ENCODE assay signal across 8 cellular contexts in the genomic region with DNA sequence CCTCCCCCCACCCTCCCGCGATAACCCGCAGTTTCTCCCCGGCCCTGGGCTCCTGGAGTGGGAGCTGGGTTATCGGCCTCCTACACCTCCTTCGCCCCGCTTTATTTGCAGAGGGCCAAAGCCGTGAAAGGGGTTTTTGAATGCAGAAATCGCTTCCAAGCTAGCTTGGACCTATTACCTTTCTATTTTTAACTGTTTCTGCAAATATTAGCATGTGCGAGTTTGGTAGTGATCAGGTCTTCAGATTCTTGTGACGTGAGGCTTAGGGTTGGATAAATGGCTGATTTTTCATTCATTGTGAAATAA. TPM values are rescaled to one million over a fixed set of nuclear protein-coding genes. Genes with fewer than 3 reads are reported as not detected.
DNase-seq lines count a peak whose midpoint lies in the region; ATAC-seq, FAIRE-seq and TF ChIP-seq lines count a peak whose summit lies in the region.

No MANE protein-coding gene starts in this region.

- TF ChIP-seq RAD21 in HepG2 (CRISPR knock-in tag; IDR thresholded peaks at IDR 0.05), result no peak

- TF ChIP-seq POLR2A in heart left ventricle (IDR thresholded peaks at IDR 0.05), result no peak
- TF ChIP-seq POLR2A in HepG2 (IDR thresholded peaks at IDR 0.05; ENCODE audit: insufficient read depth in 1 of 2, low read depth in 2 of 2, low read length in 2 of 2), result no peak

- H2AFZ ChIP-seq in HepG2 (ENCODE audit: low read length), result no peak overlapping the region

- H3K4me3 ChIP-seq in heart left ventricle (peak overlapping the region; percentile 52 to 99 (median 90)), HepG2 (replicated peaks in 1 of 3; ENCODE audit: insufficient read depth in 1 of 3, low read depth in 2 of 3, low read length in 3 of 3) (peak overlapping the region; percentile 84 to 96 (median 85)), tibial artery (peak overlapping the region; percentile 93 to 95)

- BruUV-seq in HepG2 (replicated peaks; lab: Mats Ljungman, UMichigan), result no TSS peak

- TF ChIP-seq CTCF in heart left ventricle (IDR thresholded peaks at IDR 0.05) (no peak), HepG2 (CRISPR knock-in tag; IDR thresholded peaks at IDR 0.05) (no peak), tibial artery (IDR thresholded peaks at IDR 0.05) (no peak)

- peaks cover 47% of the 10 kb centered on the region for H4K20me1 ChIP-seq in HepG2 (ENCODE audit: insufficient read depth, low read length)

- DNase-seq in heart left ventricle (no peak), cardiac septum (ENCODE audit: low spot score) (no peak), HepG2 (ENCODE audit: low spot score) (no peak), tibial artery (no peak), NAMALWA (ENCODE audit: low spot score) (no peak), NCI-H69 (lab: John Stamatoyannopoulos, UW) (no peak), COLO829 (ENCODE audit: low spot score) (no peak)
- DNase-seq in activated naive CD8-positive, alpha-beta T cell treated with anti-CD3 and anti-CD28 coated beads, Interleukin-2, amount 50 U/mL, for 24 hours, result peak; percentile 43

- peak overlapping the region; percentile 82 for H3K27ac Mint-ChIP-seq in activated naive CD8-positive, alpha-beta T cell treated with anti-CD3 and anti-CD28 coated beads, Interleukin-2, amount 50 U/mL, for 24 hours

- TF ChIP-seq EP300 in HepG2 (IDR thresholded peaks at IDR 0.05; ENCODE audit: low read depth in 2 of 2, low read length in 2 of 2) (no peak), HepG2 (CRISPR knock-in tag; IDR thresholded peaks at IDR 0.05; ENCODE audit: borderline replicate concordance) (no peak)

- POLR2A ChIA-PET in HepG2 (lab: Yijun Ruan, JAX), result interaction anchor here (3.9 kb wide), 1 partner anchor 76 kb away, joined by 16 read pairs; no protein-coding TSS in a partner anchor

- H3K9me3 ChIP-seq in heart left ventricle, result no peaks in the 10 kb centered on the region
- no peaks in the 10 kb centered on the region for H3K9me3 ChIP-seq in HepG2 (ENCODE audit: low read length)
- no peaks in the 10 kb centered on the region for H3K9me3 ChIP-seq in tibial artery

- no peaks in the 10 kb centered on the region for H3K9me3 Mint-ChIP-seq in activated naive CD8-positive, alpha-beta T cell treated with anti-CD3 and anti-CD28 coated beads, Interleukin-2, amount 50 U/mL, for 24 hours

- intact Hi-C loops in heart left ventricle (cut with DNase I) (loop anchor here in 3 of 10 donors (5.0 to 10.0 kb wide), 5 partner anchors 72 to 432 kb away; partner anchors contain the start of genes DDX3X (in 1 of the 3) and MED14 (in 1 of the 3)), cardiac septum (cut with DNase I) (loop anchor here (2.0 to 10.0 kb wide), 2 partner anchors 248 to 352 kb away; partner anchors contain the start of genes DDX3X and MED14), HepG2 (cut with micrococcal nuclease; ENCODE audit: unreplicated experiment) (no loop called here), tibial artery (cut with DNase I; ENCODE audit: low total_unique reads) (no loop called here)

- H3K9ac ChIP-seq in HepG2 (ENCODE audit: insufficient read depth, low read depth, low read length), result peak overlapping the region; percentile 95

- H3K4me2 ChIP-seq in HepG2 (ENCODE audit: low read depth, low read length), result peak overlapping the region; percentile 67

- WGBS in heart left ventricle, 4 donors, result 0 to 5% (median 4%) methylated on average over 11 of the region's 11 CpGs
- WGBS in HepG2 (ENCODE audit: low lambda C conversion rate), result 2% methylated on average over 6 of the region's 11 CpGs

- peaks cover 8% of the 10 kb centered on the region for H3K36me3 Mint-ChIP-seq in activated naive CD8-positive, alpha-beta T cell treated with anti-CD3 and anti-CD28 coated beads, Interleukin-2, amount 50 U/mL, for 24 hours (ENCODE audit: low read depth)

- peaks cover 42% of the 10 kb centered on the region for H3K4me1 Mint-ChIP-seq in activated naive CD8-positive, alpha-beta T cell treated with anti-CD3 and anti-CD28 coated beads, Interleukin-2, amount 50 U/mL, for 24 hours

- FAIRE-seq in HepG2 (lab: Jason Lieb, UNC), result no peak

- H3K27ac ChIP-seq in heart left ventricle (peak overlapping the region; percentile 90 to 100 (median 99)), HepG2 (ENCODE audit: extremely low read length, insufficient read depth, low read length) (peak overlapping the region; percentile 100), tibial artery (peak overlapping the region; percentile 97 to 98)

- peaks cover 61% of the 10 kb centered on the region for H3K79me2 ChIP-seq in HepG2 (ENCODE audit: insufficient read depth, low read length)

- no peaks in the 10 kb centered on the region for H3K27me3 Mint-ChIP-seq in activated naive CD8-positive, alpha-beta T cell treated with anti-CD3 and anti-CD28 coated beads, Interleukin-2, amount 50 U/mL, for 24 hours

- H3K4me1 ChIP-seq in heart left ventricle, result peaks cover 0 to 57% (median 27%) of the 10 kb centered on the region in 12 donors
- peaks cover 40% of the 10 kb centered on the region for H3K4me1 ChIP-seq in HepG2 (ENCODE audit: insufficient read depth, low read length)
- peaks cover 0 to 32% (median 13%) of the 10 kb centered on the region in 4 donors for H3K4me1 ChIP-seq in tibial artery

- H3K36me3 ChIP-seq in heart left ventricle (peaks cover 0 to 6% (median 0%) of the 10 kb centered on the region in 9 donors), HepG2 (replicated peaks in 1 of 2; ENCODE audit: control insufficient read depth in 1 of 2, insufficient read depth in 2 of 2, low read length in 2 of 2) (no peaks in the 10 kb centered on the region), tibial artery (no peaks in the 10 kb centered on the region)

- H3K27me3 ChIP-seq in heart left ventricle (peaks cover 0 to 6% (median 0%) of the 10 kb centered on the region in 9 donors), HepG2 (ENCODE audit: control insufficient read depth in 1 of 2, insufficient read depth in 2 of 2, low read length in 2 of 2) (no peaks in the 10 kb centered on the region), tibial artery (no peaks in the 10 kb centered on the region)

- ATAC-seq in heart left ventricle (no peak), HepG2 (no peak)
- no peak for ATAC-seq in activated naive CD8-positive, alpha-beta T cell treated with anti-CD3 and anti-CD28 coated beads, Interleukin-2, amount 50 U/mL, for 24 hours

- H3K4me3 Mint-ChIP-seq in activated naive CD8-positive, alpha-beta T cell treated with anti-CD3 and anti-CD28 coated beads, Interleukin-2, amount 50 U/mL, for 24 hours, result peak overlapping the region; percentile 89

- in situ Hi-C loops in HepG2 (cut with HindIII; ENCODE audit: extremely low pct_ligation_motif_present, low pct_unique_long_range_greater_than_20kb), result no loop called here

- CTCF ChIA-PET in HepG2 (lab: Yijun Ruan, JAX; ENCODE audit: low intra/inter-chr PET ratio, low total read pairs), result no interaction called here

TF ChIP-seq in HepG2, 621 proteins besides CTCF, POLR2A, EP300 and RAD21 (continues in another document):
- TF ChIP-seq, protein P1, sequence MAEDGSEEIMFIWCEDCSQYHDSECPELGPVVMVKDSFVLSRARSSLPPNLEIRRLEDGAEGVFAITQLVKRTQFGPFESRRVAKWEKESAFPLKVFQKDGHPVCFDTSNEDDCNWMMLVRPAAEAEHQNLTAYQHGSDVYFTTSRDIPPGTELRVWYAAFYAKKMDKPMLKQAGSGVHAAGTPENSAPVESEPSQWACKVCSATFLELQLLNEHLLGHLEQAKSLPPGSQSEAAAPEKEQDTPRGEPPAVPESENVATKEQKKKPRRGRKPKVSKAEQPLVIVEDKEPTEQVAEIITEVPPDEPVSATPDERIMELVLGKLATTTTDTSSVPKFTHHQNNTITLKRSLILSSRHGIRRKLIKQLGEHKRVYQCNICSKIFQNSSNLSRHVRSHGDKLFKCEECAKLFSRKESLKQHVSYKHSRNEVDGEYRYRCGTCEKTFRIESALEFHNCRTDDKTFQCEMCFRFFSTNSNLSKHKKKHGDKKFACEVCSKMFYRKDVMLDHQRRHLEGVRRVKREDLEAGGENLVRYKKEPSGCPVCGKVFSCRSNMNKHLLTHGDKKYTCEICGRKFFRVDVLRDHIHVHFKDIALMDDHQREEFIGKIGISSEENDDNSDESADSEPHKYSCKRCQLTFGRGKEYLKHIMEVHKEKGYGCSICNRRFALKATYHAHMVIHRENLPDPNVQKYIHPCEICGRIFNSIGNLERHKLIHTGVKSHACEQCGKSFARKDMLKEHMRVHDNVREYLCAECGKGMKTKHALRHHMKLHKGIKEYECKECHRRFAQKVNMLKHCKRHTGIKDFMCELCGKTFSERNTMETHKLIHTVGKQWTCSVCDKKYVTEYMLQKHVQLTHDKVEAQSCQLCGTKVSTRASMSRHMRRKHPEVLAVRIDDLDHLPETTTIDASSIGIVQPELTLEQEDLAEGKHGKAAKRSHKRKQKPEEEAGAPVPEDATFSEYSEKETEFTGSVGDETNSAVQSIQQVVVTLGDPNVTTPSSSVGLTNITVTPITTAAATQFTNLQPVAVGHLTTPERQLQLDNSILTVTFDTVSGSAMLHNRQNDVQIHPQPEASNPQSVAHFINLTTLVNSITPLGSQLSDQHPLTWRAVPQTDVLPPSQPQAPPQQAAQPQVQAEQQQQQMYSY (CRISPR knock-in tag; IDR thresholded peaks at IDR 0.05), result no peak

RNA-seq across cellular contexts. Expression of gene USP9X, which starts 1.3 kb away (rescaled TPM):
- 10 to 100 TPM; 54.6 to 80.1 (median 67.3) TPM for total RNA-seq in heart left ventricle
- polyA plus RNA-seq in heart left ventricle, result 10 to 100 TPM in 1 of 2 donors, 1 to 10 TPM in 1; 9.5 to 22.1 TPM
- 80.9 TPM for total RNA-seq in cardiac septum
- 40.5 and 81.0 TPM in 2 replicates for total RNA-seq in HepG2 (2016; rRNA removed; fragmentation: Illumina TruSeq; extraction: Trizol)
- 3.8 and 4.7 TPM in 2 replicates for total RNA-seq in HepG2 (2016; cell fraction: cytosol; rRNA removed; fragmentation: Illumina TruSeq; extraction: Trizol; ENCODE audit: low read depth)
- 39.4 and 75.2 TPM in 2 replicates for total RNA-seq in HepG2 (2016; cell fraction: insoluble cytoplasmic fraction; rRNA removed; fragmentation: Illumina TruSeq; extraction: Trizol)
- total RNA-seq in HepG2 (2016; cell fraction: membrane; rRNA removed; fragmentation: Illumina TruSeq; extraction: Trizol), result 12.7 TPM in 2 replicates
- 41.9 and 52.3 TPM in 2 replicates for total RNA-seq in HepG2 (2016; cell fraction: nucleus; rRNA removed; fragmentation: Illumina TruSeq; extraction: Trizol)
- 20.7 and 22.2 TPM in 2 replicates for polyA plus RNA-seq in HepG2 (2011; rRNA removed)
- polyA plus RNA-seq in HepG2 (2011; cell fraction: cytosol; rRNA removed), result 9.5 and 16.8 TPM in 2 replicates
- 14.6 and 21.3 TPM in 2 replicates for polyA plus RNA-seq in HepG2 (2011; cell fraction: nucleus; rRNA removed)
- 24.5 and 29.6 TPM in 2 replicates for polyA plus RNA-seq in HepG2 (2012)
- polyA plus RNA-seq in HepG2 (2016; cell fraction: cytosol; fragmentation: Illumina TruSeq; extraction: Trizol; ENCODE audit: low read depth), result 0.76 and 1.8 TPM in 2 replicates
- 29.7 and 29.8 TPM in 2 replicates for polyA plus RNA-seq in HepG2 (2016; cell fraction: insoluble cytoplasmic fraction; fragmentation: Illumina TruSeq; extraction: Trizol; ENCODE audit: low read depth)
- polyA plus RNA-seq in HepG2 (2016; cell fraction: membrane; fragmentation: Illumina TruSeq; extraction: Trizol; ENCODE audit: low read depth), result 2.9 and 3.9 TPM in 2 replicates
- 26.5 and 29.5 TPM in 2 replicates for polyA plus RNA-seq in HepG2 (2016; cell fraction: nucleus; fragmentation: Illumina TruSeq; extraction: Trizol; ENCODE audit: insufficient read depth, low read depth)
- polyA minus RNA-seq in HepG2 (2011; rRNA and poly(A)+ RNA removed; ENCODE audit: low replicate concordance), result 180 and 267 TPM in 2 replicates
- polyA minus RNA-seq in HepG2 (2011; cell fraction: cytosol; rRNA and poly(A)+ RNA removed), result 62.3 and 83.0 TPM in 2 replicates
- polyA minus RNA-seq in HepG2 (2011; cell fraction: nucleus; rRNA and poly(A)+ RNA removed), result 121 and 148 TPM in 2 replicates
